Comparison of ENCODE assay signal across 8 cellular contexts in the genomic region with DNA sequence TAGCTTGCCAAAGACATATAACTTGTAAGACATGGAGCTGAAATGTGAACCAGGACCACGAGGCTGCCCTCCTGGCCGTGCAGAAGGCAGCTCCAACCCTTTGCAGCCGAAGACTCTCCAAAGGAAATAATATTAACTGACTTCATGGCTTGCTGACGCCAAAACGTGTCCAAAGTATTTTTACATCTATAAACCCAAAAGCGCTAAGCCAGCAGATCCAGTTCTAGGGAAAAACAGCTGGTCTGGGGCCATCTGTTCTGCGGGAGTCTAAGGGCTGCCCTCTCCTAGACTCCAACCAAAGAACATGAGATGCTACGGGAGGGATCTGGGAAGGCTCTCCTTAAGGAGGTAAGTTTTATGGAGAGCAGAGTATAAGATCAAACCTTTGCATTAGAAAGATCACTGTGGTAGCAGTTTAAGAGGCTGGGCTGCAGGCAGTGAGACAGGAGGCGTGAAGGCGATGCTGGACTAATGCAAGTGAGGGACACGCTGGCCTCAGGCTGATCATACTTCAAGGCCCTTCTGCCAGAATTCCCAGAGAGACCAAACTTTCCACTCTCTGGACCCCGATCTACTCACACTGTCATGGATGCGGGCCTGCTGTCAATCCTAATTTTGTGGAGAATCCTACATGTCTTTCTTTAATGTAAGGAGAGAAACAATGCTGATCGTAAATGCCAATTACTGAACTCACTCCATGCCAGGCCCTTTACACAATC. TPM values are rescaled to one million over a fixed set of nuclear protein-coding genes. Genes with fewer than 3 reads are reported as not detected.
A peak's percentile ranks its signal among the peaks of the same experiment; 100 is the strongest.
DNase-seq lines count a peak whose midpoint lies in the region; ATAC-seq, FAIRE-seq and TF ChIP-seq lines count a peak whose summit lies in the region.

No MANE protein-coding gene starts in this region.

- H3K36me3 Mint-ChIP-seq in activated CD4-positive, alpha-beta T cell treated with anti-CD3 and anti-CD28 coated beads, Interleukin-2, amount 10 ng/mL, durations not matched to agents 24 days and 14 days (ENCODE audit: low read depth) = peaks cover 3% of the 10 kb centered on the region

- H2AFZ ChIP-seq in HepG2 (ENCODE audit: low read length) = no peak overlapping the region

- no peaks in the 10 kb centered on the region for H3K27me3 Mint-ChIP-seq in activated CD4-positive, alpha-beta T cell treated with anti-CD3 and anti-CD28 coated beads, Interleukin-2, amount 10 ng/mL, durations not matched to agents 24 days and 14 days

- POLR2A ChIA-PET in HepG2 (lab: Yijun Ruan, JAX) = interaction anchor here (1.2 to 3.5 kb wide), 12 partner anchors 11 to 389 kb away, joined by 3 to 34 read pairs (median 8); a partner anchor contains a TSS

- H3K27ac ChIP-seq in HepG2 (ENCODE audit: extremely low read length, insufficient read depth, low read length) (peak overlapping the region; percentile 93), thoracic aorta (peak overlapping the region; percentile 84 to 94)

- peak overlapping the region; percentile 34 for H3K27ac Mint-ChIP-seq in activated CD4-positive, alpha-beta T cell treated with anti-CD3 and anti-CD28 coated beads, Interleukin-2, amount 10 ng/mL, durations not matched to agents 24 days and 14 days

- H3K4me1 ChIP-seq in adipocyte (ENCODE audit: control insufficient read depth, insufficient read depth, low read length) (peaks cover 42% of the 10 kb centered on the region), HepG2 (ENCODE audit: insufficient read depth, low read length) (peaks cover 53% of the 10 kb centered on the region), thoracic aorta (ENCODE audit: control insufficient read depth in 1 of 2, low read depth in 2 of 2) (peaks cover 13 to 30% of the 10 kb centered on the region in 2 donors)

- peak overlapping the region; percentile 86 for H3K4me3 ChIP-seq in adipocyte (ENCODE audit: low read length)
- H3K4me3 ChIP-seq in HepG2 (replicated peaks in 1 of 3; ENCODE audit: insufficient read depth in 1 of 3, low read depth in 2 of 3, low read length in 3 of 3) = peak overlapping the region; percentile 64 to 76 (median 67)
- peak overlapping the region; percentile 76 for H3K4me3 ChIP-seq in thoracic aorta

- H3K4me2 ChIP-seq in HepG2 (ENCODE audit: low read depth, low read length) = peak overlapping the region; percentile 95

- no peaks in the 10 kb centered on the region for H3K9me3 Mint-ChIP-seq in activated CD4-positive, alpha-beta T cell treated with anti-CD3 and anti-CD28 coated beads, Interleukin-2, amount 10 ng/mL, durations not matched to agents 24 days and 14 days

- no peak for FAIRE-seq in HepG2 (lab: Jason Lieb, UNC)

- H3K4me3 Mint-ChIP-seq in activated CD4-positive, alpha-beta T cell treated with anti-CD3 and anti-CD28 coated beads, Interleukin-2, amount 10 ng/mL, durations not matched to agents 24 days and 14 days = peak overlapping the region; percentile 85

- TF ChIP-seq POLR2A in HepG2 (IDR thresholded peaks at IDR 0.05; ENCODE audit: insufficient read depth in 1 of 2, low read depth in 2 of 2, low read length in 2 of 2) = no peak

- BruUV-seq in HepG2 (replicated peaks; lab: Mats Ljungman, UMichigan) = TSS peak; percentile 69

- no peak for ATAC-seq in HepG2
- no peak for ATAC-seq in thoracic aorta (ENCODE audit: insufficient number of reproducible peaks, low FRiP score, low read depth)
- ATAC-seq in GM21619 (IDR thresholded peaks at IDR 0.05; ENCODE audit: unreplicated experiment) = no peak
- no peak for ATAC-seq in HG02642 (IDR thresholded peaks at IDR 0.05; ENCODE audit: poor library complexity, unreplicated experiment)

- intact Hi-C loops in activated CD4-positive, alpha-beta T cell treated with anti-CD3 and anti-CD28 coated beads, Interleukin-2, amount 10 ng/mL, durations not matched to agents 24 days and 14 days (cut with micrococcal nuclease) = no loop called here
- intact Hi-C loops in HepG2 (cut with micrococcal nuclease; ENCODE audit: unreplicated experiment) = no loop called here

- no peaks in the 10 kb centered on the region for H3K9me3 ChIP-seq in adipocyte (ENCODE audit: control insufficient read depth, low read length)
- H3K9me3 ChIP-seq in HepG2 (ENCODE audit: low read length) = no peaks in the 10 kb centered on the region
- no peaks in the 10 kb centered on the region for H3K9me3 ChIP-seq in thoracic aorta

- WGBS in HepG2 (ENCODE audit: low lambda C conversion rate) = 78% methylated on average over 14 of the region's 14 CpGs

- H3K36me3 ChIP-seq in adipocyte (ENCODE audit: control insufficient read depth, insufficient read depth, low read length, severe bottlenecking) (no peaks in the 10 kb centered on the region), HepG2 (replicated peaks in 1 of 2; ENCODE audit: control insufficient read depth in 1 of 2, insufficient read depth in 2 of 2, low read length in 2 of 2) (0 out of 5 replicates have a peak, but pooled peaks cover 0 to 2% of the 10 kb centered on the region in 2 experiments), thoracic aorta (no peaks in the 10 kb centered on the region)

- no peaks in the 10 kb centered on the region for H4K20me1 ChIP-seq in HepG2 (ENCODE audit: insufficient read depth, low read length)

- TF ChIP-seq EP300 in HepG2 (IDR thresholded peaks at IDR 0.05; ENCODE audit: low read depth in 2 of 2, low read length in 2 of 2) (no peak), HepG2 (CRISPR knock-in tag; IDR thresholded peaks at IDR 0.05; ENCODE audit: borderline replicate concordance) (no peak)

- peak overlapping the region; percentile 94 for H3K9ac ChIP-seq in adipocyte (ENCODE audit: low read length)
- peak overlapping the region; percentile 87 for H3K9ac ChIP-seq in HepG2 (ENCODE audit: insufficient read depth, low read depth, low read length)

- TF ChIP-seq CTCF in HepG2 (CRISPR knock-in tag; IDR thresholded peaks at IDR 0.05) (no peak), thoracic aorta (IDR thresholded peaks at IDR 0.05) (no peak)

- no peak for TF ChIP-seq RAD21 in HepG2 (CRISPR knock-in tag; IDR thresholded peaks at IDR 0.05)

- peaks cover 28% of the 10 kb centered on the region for H3K4me1 Mint-ChIP-seq in activated CD4-positive, alpha-beta T cell treated with anti-CD3 and anti-CD28 coated beads, Interleukin-2, amount 10 ng/mL, durations not matched to agents 24 days and 14 days

- DNase-seq in activated CD4-positive, alpha-beta T cell treated with anti-CD3 and anti-CD28 coated beads, Interleukin-2, amount 10 ng/mL, durations not matched to agents 24 days and 14 days = no peak
- no peak for DNase-seq in activated CD4-positive, alpha-beta T cell treated with anti-CD3 and anti-CD28 coated beads for 1 hour
- DNase-seq in adipocyte (ENCODE audit: low read depth) = no peak
- DNase-seq in HepG2 (ENCODE audit: low spot score) = no peak
- DNase-seq in thoracic aorta (ENCODE audit: low spot score) = no peak
- DNase-seq in iPS-NIHi7 (ENCODE audit: extremely low spot score) = no peak

- CTCF ChIA-PET in HepG2 (lab: Yijun Ruan, JAX; ENCODE audit: low intra/inter-chr PET ratio, low total read pairs) = no interaction called here

- in situ Hi-C loops in HepG2 (cut with HindIII; ENCODE audit: extremely low pct_ligation_motif_present, low pct_unique_long_range_greater_than_20kb) = no loop called here

- peaks cover 3% of the 10 kb centered on the region for H3K79me2 ChIP-seq in HepG2 (ENCODE audit: insufficient read depth, low read length)

- H3K27me3 ChIP-seq in adipocyte (replicated peaks; ENCODE audit: control insufficient read depth, insufficient read depth, low read length) (no peaks in the 10 kb centered on the region), HepG2 (ENCODE audit: control insufficient read depth in 1 of 2, insufficient read depth in 2 of 2, low read length in 2 of 2) (no peaks in the 10 kb centered on the region), thoracic aorta (replicated peaks; ENCODE audit: insufficient read depth) (no peaks in the 10 kb centered on the region)

RNA-seq across cellular contexts. Expression of a gene that starts 1.2 kb away (rescaled TPM):
- 4.5 and 5.1 TPM in 2 replicates for total RNA-seq in activated CD4-positive, alpha-beta T cell treated with anti-CD3 and anti-CD28 coated beads, Interleukin-2, amount 10 ng/mL, durations not matched to agents 24 days and 14 days
- total RNA-seq in HepG2 (2016; rRNA removed; fragmentation: Illumina TruSeq; extraction: Trizol) = 12.6 and 13.8 TPM in 2 replicates
- 9.7 and 10.8 TPM in 2 replicates for total RNA-seq in HepG2 (2016; cell fraction: cytosol; rRNA removed; fragmentation: Illumina TruSeq; extraction: Trizol; ENCODE audit: low read depth)
- 11.0 and 12.5 TPM in 2 replicates for total RNA-seq in HepG2 (2016; cell fraction: insoluble cytoplasmic fraction; rRNA removed; fragmentation: Illumina TruSeq; extraction: Trizol)
- 11.8 and 17.4 TPM in 2 replicates for total RNA-seq in HepG2 (2016; cell fraction: membrane; rRNA removed; fragmentation: Illumina TruSeq; extraction: Trizol)
- total RNA-seq in HepG2 (2016; cell fraction: nucleus; rRNA removed; fragmentation: Illumina TruSeq; extraction: Trizol) = 5.8 and 7.3 TPM in 2 replicates
- polyA plus RNA-seq in HepG2 (2011; rRNA removed) = 20.2 and 22.3 TPM in 2 replicates
- polyA plus RNA-seq in HepG2 (2011; cell fraction: cytosol; rRNA removed) = 23.3 and 31.3 TPM in 2 replicates
- 16.1 and 17.2 TPM in 2 replicates for polyA plus RNA-seq in HepG2 (2011; cell fraction: nucleus; rRNA removed)
- polyA plus RNA-seq in HepG2 (2012) = 14.0 and 14.1 TPM in 2 replicates
- polyA plus RNA-seq in HepG2 (2016; cell fraction: cytosol; fragmentation: Illumina TruSeq; extraction: Trizol; ENCODE audit: low read depth) = 17.0 and 20.1 TPM in 2 replicates
- polyA plus RNA-seq in HepG2 (2016; cell fraction: insoluble cytoplasmic fraction; fragmentation: Illumina TruSeq; extraction: Trizol; ENCODE audit: low read depth) = 14.9 and 21.4 TPM in 2 replicates
- polyA plus RNA-seq in HepG2 (2016; cell fraction: membrane; fragmentation: Illumina TruSeq; extraction: Trizol; ENCODE audit: low read depth) = 17.6 and 20.4 TPM in 2 replicates
- polyA plus RNA-seq in HepG2 (2016; cell fraction: nucleus; fragmentation: Illumina TruSeq; extraction: Trizol; ENCODE audit: insufficient read depth, low read depth) = 14.6 and 19.8 TPM in 2 replicates
- 19.3 and 62.1 TPM in 2 replicates for polyA minus RNA-seq in HepG2 (2011; rRNA and poly(A)+ RNA removed; ENCODE audit: low replicate concordance)
- polyA minus RNA-seq in HepG2 (2011; cell fraction: cytosol; rRNA and poly(A)+ RNA removed) = 18.5 and 20.3 TPM in 2 replicates
- 5.9 and 6.3 TPM in 2 replicates for polyA minus RNA-seq in HepG2 (2011; cell fraction: nucleus; rRNA and poly(A)+ RNA removed)
- total RNA-seq in thoracic aorta = 10 to 100 TPM in 1 of 2 donors, 1 to 10 TPM in 1; 3.9 to 12.9 TPM

RNA-seq across cellular contexts. Expression of a gene that starts 1.4 kb away (rescaled TPM):
- 133 and 137 TPM in 2 replicates for total RNA-seq in activated CD4-positive, alpha-beta T cell treated with anti-CD3 and anti-CD28 coated beads, Interleukin-2, amount 10 ng/mL, durations not matched to agents 24 days and 14 days
- total RNA-seq in HepG2 (2016; rRNA removed; fragmentation: Illumina TruSeq; extraction: Trizol) (not detected in 2 replicates), thoracic aorta (1 to 10 TPM in 1 of 2 donors, under 1 TPM in 1; 0.81 to 5.8 TPM)
- not detected in 2 replicates for total RNA-seq in HepG2 (2016; cell fraction: cytosol; rRNA removed; fragmentation: Illumina TruSeq; extraction: Trizol; ENCODE audit: low read depth)
- total RNA-seq in HepG2 (2016; cell fraction: insoluble cytoplasmic fraction; rRNA removed; fragmentation: Illumina TruSeq; extraction: Trizol) = 0.35 TPM in 1 of 2 replicates, not detected in the other
- not detected in 2 replicates for total RNA-seq in HepG2 (2016; cell fraction: membrane; rRNA removed; fragmentation: Illumina TruSeq; extraction: Trizol)
- not detected in 2 replicates for total RNA-seq in HepG2 (2016; cell fraction: nucleus; rRNA removed; fragmentation: Illumina TruSeq; extraction: Trizol)
- 0.69 and 1.1 TPM in 2 replicates for polyA plus RNA-seq in HepG2 (2011; rRNA removed)
- polyA plus RNA-seq in HepG2 (2011; cell fraction: cytosol; rRNA removed) = 0.37 and 0.52 TPM in 2 replicates
- polyA plus RNA-seq in HepG2 (2011; cell fraction: nucleus; rRNA removed) = 5.8 and 7.5 TPM in 2 replicates
- 0.35 and 1.7 TPM in 2 replicates for polyA plus RNA-seq in HepG2 (2012)
- polyA plus RNA-seq in HepG2 (2016; cell fraction: cytosol; fragmentation: Illumina TruSeq; extraction: Trizol; ENCODE audit: low read depth) = not detected in 2 replicates
- polyA plus RNA-seq in HepG2 (2016; cell fraction: insoluble cytoplasmic fraction; fragmentation: Illumina TruSeq; extraction: Trizol; ENCODE audit: low read depth) = not detected in 2 replicates
- not detected in 2 replicates for polyA plus RNA-seq in HepG2 (2016; cell fraction: membrane; fragmentation: Illumina TruSeq; extraction: Trizol; ENCODE audit: low read depth)
- not detected in 2 replicates for polyA plus RNA-seq in HepG2 (2016; cell fraction: nucleus; fragmentation: Illumina TruSeq; extraction: Trizol; ENCODE audit: insufficient read depth, low read depth)
- polyA minus RNA-seq in HepG2 (2011; rRNA and poly(A)+ RNA removed; ENCODE audit: low replicate concordance) = 2.2 TPM in 1 of 2 replicates, not detected in the other
- polyA minus RNA-seq in HepG2 (2011; cell fraction: cytosol; rRNA and poly(A)+ RNA removed) = not detected in 2 replicates
- polyA minus RNA-seq in HepG2 (2011; cell fraction: nucleus; rRNA and poly(A)+ RNA removed) = 1.7 TPM in 1 of 2 replicates, not detected in the other

RNA-seq across cellular contexts. Expression of a gene that starts 57.9 kb away (rescaled TPM):
- total RNA-seq in activated CD4-positive, alpha-beta T cell treated with anti-CD3 and anti-CD28 coated beads, Interleukin-2, amount 10 ng/mL, durations not matched to agents 24 days and 14 days = not detected in 2 replicates
- total RNA-seq in HepG2 (2016; rRNA removed; fragmentation: Illumina TruSeq; extraction: Trizol) = 165 TPM in 1 of 2 replicates, not detected in the other
- total RNA-seq in HepG2 (2016; cell fraction: cytosol; rRNA removed; fragmentation: Illumina TruSeq; extraction: Trizol; ENCODE audit: low read depth) = 252 and 278 TPM in 2 replicates
- 103 and 268 TPM in 2 replicates for total RNA-seq in HepG2 (2016; cell fraction: insoluble cytoplasmic fraction; rRNA removed; fragmentation: Illumina TruSeq; extraction: Trizol)
- 148 TPM in 1 of 2 replicates, not detected in the other for total RNA-seq in HepG2 (2016; cell fraction: membrane; rRNA removed; fragmentation: Illumina TruSeq; extraction: Trizol)
- total RNA-seq in HepG2 (2016; cell fraction: nucleus; rRNA removed; fragmentation: Illumina TruSeq; extraction: Trizol) = 2,234 and 2,499 TPM in 2 replicates
- not detected in 2 replicates for polyA plus RNA-seq in HepG2 (2011; rRNA removed)
- polyA plus RNA-seq in HepG2 (2011; cell fraction: cytosol; rRNA removed) = not detected in 2 replicates
- under 0.01 TPM in 1 of 2 replicates, not detected in the other for polyA plus RNA-seq in HepG2 (2011; cell fraction: nucleus; rRNA removed)
- not detected in 2 replicates for polyA plus RNA-seq in HepG2 (2012)
- not detected in 2 replicates for polyA plus RNA-seq in HepG2 (2016; cell fraction: cytosol; fragmentation: Illumina TruSeq; extraction: Trizol; ENCODE audit: low read depth)
- polyA plus RNA-seq in HepG2 (2016; cell fraction: insoluble cytoplasmic fraction; fragmentation: Illumina TruSeq; extraction: Trizol; ENCODE audit: low read depth) = not detected in 2 replicates
- not detected in 2 replicates for polyA plus RNA-seq in HepG2 (2016; cell fraction: membrane; fragmentation: Illumina TruSeq; extraction: Trizol; ENCODE audit: low read depth)
- polyA plus RNA-seq in HepG2 (2016; cell fraction: nucleus; fragmentation: Illumina TruSeq; extraction: Trizol; ENCODE audit: insufficient read depth, low read depth) = not detected in 2 replicates
- under 0.01 TPM in 2 replicates for polyA minus RNA-seq in HepG2 (2011; rRNA and poly(A)+ RNA removed; ENCODE audit: low replicate concordance)
- polyA minus RNA-seq in HepG2 (2011; cell fraction: cytosol; rRNA and poly(A)+ RNA removed) = 1,580 and 1,780 TPM in 2 replicates
- under 0.01 TPM in 2 replicates for polyA minus RNA-seq in HepG2 (2011; cell fraction: nucleus; rRNA and poly(A)+ RNA removed)
- total RNA-seq in thoracic aorta = not detected

Comparison
In these comparisons a context has a peak if more than half of its experiments do, and no peak if none do; other contexts are left out.
1. RNA of a gene that starts 1.4 kb away (total RNA-seq): 133 to 137 TPM in activated CD4-positive, alpha-beta T cell treated with anti-CD3 and anti-CD28 coated beads, Interleukin-2, amount 10 ng/mL, durations not matched to agents 24 days and 14 days; 0.81 to 5.8 TPM in thoracic aorta and 0.35 TPM in HepG2; every median in the first group is over 10 times any median in the second.
2. Peak in every context shown above with its lines, with median percentiles within 50 percentile points of each other: H3K4me3 ChIP-seq.